8 cellular contexts compared by ENCODE assay signal in the genomic region with DNA sequence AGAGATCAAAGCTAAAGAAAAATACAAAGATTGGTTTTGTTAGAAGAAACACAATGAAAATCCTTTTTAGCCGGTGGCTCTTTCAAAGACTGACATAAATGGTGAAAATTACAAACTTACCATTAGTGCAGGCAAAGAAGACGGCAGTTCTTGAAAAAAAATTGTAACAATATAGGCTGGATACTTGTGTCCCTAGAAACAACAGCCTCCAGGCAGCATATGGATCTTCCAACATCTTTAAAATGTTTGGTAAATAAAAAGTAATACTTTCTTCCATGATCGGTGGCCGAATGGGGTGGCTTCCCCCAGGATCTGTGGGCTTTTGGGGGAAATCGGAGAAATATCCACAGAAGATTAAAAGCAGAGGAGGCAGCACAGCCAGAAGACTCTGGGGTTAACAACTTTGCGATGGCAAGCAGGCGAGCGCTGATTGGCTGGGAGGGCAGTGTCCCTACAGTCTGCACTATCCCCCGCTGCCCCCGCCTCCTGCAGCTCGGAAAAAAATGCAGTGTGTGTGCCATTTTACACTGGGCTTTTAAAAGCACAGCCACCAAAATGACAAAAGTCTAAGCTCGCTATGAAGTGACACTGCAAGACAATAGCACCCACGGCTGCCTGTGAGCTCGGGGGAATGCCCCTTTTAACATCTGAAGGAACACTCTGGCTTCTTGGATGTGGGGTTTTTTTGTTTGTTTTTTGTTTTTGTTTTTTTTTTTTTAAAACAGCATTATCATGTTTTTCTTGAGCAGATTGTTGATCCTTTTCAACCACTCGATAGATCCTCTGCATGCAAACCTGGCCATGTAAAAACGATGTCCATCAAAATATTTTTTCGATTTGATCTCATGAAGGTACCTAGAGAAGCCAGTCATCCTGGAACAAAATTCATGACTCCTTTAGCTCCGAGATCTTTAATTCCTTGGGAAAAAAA. TPM values are rescaled to one million over a fixed set of nuclear protein-coding genes. Genes with fewer than 3 reads are reported as not detected.
DNase-seq lines count a peak whose midpoint lies in the region; ATAC-seq and TF ChIP-seq lines count a peak whose summit lies in the region.

No MANE protein-coding gene starts in this region.

- peak overlapping the region; percentile 56 for H2AFZ ChIP-seq in parathyroid adenoma

- H3K9me3 Mint-ChIP-seq in activated naive CD8-positive, alpha-beta T cell treated with anti-CD3 and anti-CD28 coated beads, Interleukin-2, amount 50 U/mL, for 24 hours: no peaks in the 10 kb centered on the region

- no peaks in the 10 kb centered on the region for H3K27me3 Mint-ChIP-seq in activated naive CD8-positive, alpha-beta T cell treated with anti-CD3 and anti-CD28 coated beads, Interleukin-2, amount 50 U/mL, for 24 hours

- peaks cover 11% of the 10 kb centered on the region for H3K79me2 ChIP-seq in parathyroid adenoma

- no peaks in the 10 kb centered on the region for H3K27me3 ChIP-seq in parathyroid adenoma (ENCODE audit: control insufficient read depth, insufficient read depth, low read length)
- no peaks in the 10 kb centered on the region for H3K27me3 ChIP-seq in tibial nerve

- TF ChIP-seq EP300 in tibial nerve (IDR thresholded peaks at IDR 0.05): peak in 1 of 2 donors; percentile 83

- peak overlapping the region; percentile 75 for H3K4me2 ChIP-seq in parathyroid adenoma (ENCODE audit: low read length)

- peak in 1 of 2 donors; percentile 69 for TF ChIP-seq POLR2A in tibial nerve (IDR thresholded peaks at IDR 0.05)

- H3K4me1 ChIP-seq in parathyroid adenoma: peaks cover 9% of the 10 kb centered on the region
- H3K4me1 ChIP-seq in tibial nerve: peaks cover 0 to 33% (median 17%) of the 10 kb centered on the region in 4 donors

- peak overlapping the region; percentile 1 for H3K9ac ChIP-seq in parathyroid adenoma

- H3K4me3 ChIP-seq in GM12864 (ENCODE audit: low read depth, low read length): peak overlapping the region; percentile 73
- H3K4me3 ChIP-seq in parathyroid adenoma (ENCODE audit: low read depth, low read length): peak overlapping the region; percentile 99
- peak overlapping the region; percentile 53 to 86 (median 70) for H3K4me3 ChIP-seq in tibial nerve

- no peaks in the 10 kb centered on the region for H3K9me3 ChIP-seq in parathyroid adenoma (ENCODE audit: control insufficient read depth, low read length)
- no peaks in the 10 kb centered on the region for H3K9me3 ChIP-seq in tibial nerve

- 0 to 1% methylated on average over 18 of the region's 18 CpGs for WGBS in tibial nerve, 2 donors

- H3K27ac ChIP-seq in parathyroid adenoma (peak overlapping the region; percentile 90), tibial nerve (peak overlapping the region; percentile 73 to 95 (median 87))

- no peak overlapping the region for H3K4me3 Mint-ChIP-seq in activated naive CD8-positive, alpha-beta T cell treated with anti-CD3 and anti-CD28 coated beads, Interleukin-2, amount 50 U/mL, for 24 hours

- ATAC-seq in HG02678 (IDR thresholded peaks at IDR 0.05; ENCODE audit: unreplicated experiment): peak; percentile 90
- peak; percentile 99 for ATAC-seq in activated naive CD8-positive, alpha-beta T cell treated with anti-CD3 and anti-CD28 coated beads, Interleukin-2, amount 50 U/mL, for 24 hours

- H3K36me3 Mint-ChIP-seq in activated naive CD8-positive, alpha-beta T cell treated with anti-CD3 and anti-CD28 coated beads, Interleukin-2, amount 50 U/mL, for 24 hours (ENCODE audit: low read depth): no peaks in the 10 kb centered on the region

- H3K36me3 ChIP-seq in parathyroid adenoma (ENCODE audit: control insufficient read depth, insufficient read depth, low read length): no peaks in the 10 kb centered on the region
- H3K36me3 ChIP-seq in tibial nerve: no peaks in the 10 kb centered on the region

- no peak overlapping the region for H3K27ac Mint-ChIP-seq in activated naive CD8-positive, alpha-beta T cell treated with anti-CD3 and anti-CD28 coated beads, Interleukin-2, amount 50 U/mL, for 24 hours

- TF ChIP-seq CTCF in GM12864 (IDR thresholded peaks at IDR 0.05; ENCODE audit: low read depth, low read length, missing control alignments) (no peak), parathyroid adenoma (IDR thresholded peaks at IDR 0.05) (no peak), tibial nerve (IDR thresholded peaks at IDR 0.05) (peak in 1 of 5 experiments; percentile 17)

- H3K4me1 Mint-ChIP-seq in activated naive CD8-positive, alpha-beta T cell treated with anti-CD3 and anti-CD28 coated beads, Interleukin-2, amount 50 U/mL, for 24 hours: peaks cover 26% of the 10 kb centered on the region

- DNase-seq in GM12864 (ENCODE audit: low read depth): peak; percentile 83
- DNase-seq in NCI-H128 (lab: John Stamatoyannopoulos, UW; ENCODE audit: unreplicated experiment): peak; percentile 60
- DNase-seq in SKM-1 treated with dmso at 0.1 percent for 144 hours (lab: John Stamatoyannopoulos, UW; ENCODE audit: unreplicated experiment): peak; percentile 35
- DNase-seq in activated naive CD8-positive, alpha-beta T cell treated with anti-CD3 and anti-CD28 coated beads, Interleukin-2, amount 50 U/mL, for 24 hours: peak; percentile 87
- DNase-seq in cardiac septum (ENCODE audit: low spot score): peak; percentile 97
- DNase-seq in tibial nerve (ENCODE audit: low spot score in 2 of 2): peak; percentile 91 to 94

- intact Hi-C loops in cardiac septum (cut with DNase I): loop anchor here (1.0 to 10.0 kb wide), 3 partner anchors 68 to 579 kb away; partner anchors contain the start of genes CCDC7, ITGB1 and KIF5B

RNA-seq across cellular contexts. Expression of gene EPC1, which starts 31.7 kb away (rescaled TPM):
- 27.1 TPM for total RNA-seq in cardiac septum
- 10 to 100 TPM; 47.5 to 72.8 (median 62.7) TPM for total RNA-seq in tibial nerve

Comparison
In these comparisons a context has a peak if more than half of its experiments do, and no peak if none do; other contexts are left out.
1. Peak in every context shown above with its lines: DNase-seq, ATAC-seq, H3K4me3 ChIP-seq and H3K27ac ChIP-seq.
2. DNase-seq: peak in every context shown above with its lines; median percentile 97 in cardiac septum; 92 in tibial nerve; 87 in activated naive CD8-positive, alpha-beta T cell treated with anti-CD3 and anti-CD28 coated beads, Interleukin-2, amount 50 U/mL, for 24 hours; 83 in GM12864; 60 in NCI-H128; 35 in SKM-1 treated with dmso at 0.1 percent for 144 hours.